Comparison of ENCODE assay signal across 11 cellular contexts in the genomic region with DNA sequence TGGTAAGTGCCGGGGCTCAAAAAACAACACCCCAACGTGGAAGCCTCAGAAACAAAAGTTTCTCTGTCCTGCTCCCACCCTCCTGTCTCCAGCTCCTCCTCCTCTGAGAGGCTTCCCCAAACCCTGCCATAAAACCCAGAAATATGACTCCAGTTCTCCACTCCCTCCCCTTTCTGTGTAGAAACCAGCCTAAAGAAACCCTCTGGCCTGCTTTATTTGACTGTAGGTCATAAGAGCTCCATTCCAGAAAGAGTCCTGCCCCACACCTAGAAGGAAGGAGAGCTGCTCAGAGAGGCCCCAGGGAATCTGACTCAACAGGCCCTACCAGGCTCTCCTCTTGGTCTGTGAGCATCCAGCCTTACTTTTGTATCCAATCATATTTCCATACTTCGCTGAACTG. TPM values are rescaled to one million over a fixed set of nuclear protein-coding genes. Genes with fewer than 3 reads are reported as not detected.
DNase-seq lines count a peak whose midpoint lies in the region; TF ChIP-seq lines count a peak whose summit lies in the region.
"Had no signal": no experiment of that assay in that cellular context is flagged by ENCODE, and none has a peak within 500 bp of the region (broad histone marks: within the 10 kb centered on the region; RNA-seq: fewer than 3 reads in every experiment).

No MANE protein-coding gene starts in this region.

- H3K36me3 ChIP-seq in breast epithelium = no peaks in the 10 kb centered on the region

- no peak for TF ChIP-seq POLR2A in breast epithelium (IDR thresholded peaks at IDR 0.05)

- peak overlapping the region; percentile 88 for H3K27ac ChIP-seq in C4-2B
- peak overlapping the region; percentile 48 to 57 for H3K27ac ChIP-seq in breast epithelium

- H3K4me3 Mint-ChIP-seq in nephron progenitor cell = peak overlapping the region; percentile 60

- peaks cover 7% of the 10 kb centered on the region for H3K9me3 Mint-ChIP-seq in nephron progenitor cell

- H3K4me1 ChIP-seq in breast epithelium = peaks cover 11 to 16% of the 10 kb centered on the region in 2 donors

- peaks cover 3% of the 10 kb centered on the region for H3K27me3 Mint-ChIP-seq in nephron progenitor cell (ENCODE audit: low read depth, poor library complexity)

- H3K36me3 Mint-ChIP-seq in nephron progenitor cell (ENCODE audit: low read depth) = peaks cover 7% of the 10 kb centered on the region

- H3K27ac Mint-ChIP-seq in nephron progenitor cell = peak overlapping the region; percentile 98

- H3K27me3 ChIP-seq in breast epithelium = peaks cover 0 to 3% of the 10 kb centered on the region in 2 donors

- peak; percentile 74 to 75 for DNase-seq in Kasumi-1 (lab: John Stamatoyannopoulos, UW)
- DNase-seq in breast epithelium (ENCODE audit: low spot score in 2 of 2) = no peak
- DNase-seq in nephron progenitor cell = no peak
- no peak for DNase-seq in anterior cingulate cortex (lab: John Stamatoyannopoulos, UW)
- DNase-seq in NCI-H146 (lab: John Stamatoyannopoulos, UW) = no peak
- no peak for DNase-seq in putamen (ENCODE audit: low spot score)
- DNase-seq in 8988T = no peak
- DNase-seq: activated T-cell treated with anti-CD3 and anti-CD28 coated beads, Interleukin-2, amount 50 U/mL, for 1 hour; DMS79 treated with DMSO at 0.1 percent for 48 hours; HCEC 1CT had no signal

- no peaks in the 10 kb centered on the region for H3K9me3 ChIP-seq in breast epithelium

- intact Hi-C loops in breast epithelium (cut with DNase I; ENCODE audit: low total_unique reads) = no loop called here

- H3K4me3 ChIP-seq in breast epithelium = no peak overlapping the region

- no peak for TF ChIP-seq CTCF in C4-2B (conservative IDR thresholded peaks at IDR 0.05)
- no peak for TF ChIP-seq CTCF in breast epithelium (IDR thresholded peaks at IDR 0.05)
- TF ChIP-seq CTCF in nephron progenitor cell (IDR thresholded peaks at IDR 0.05) = no peak

- peaks cover 73% of the 10 kb centered on the region for H3K4me1 Mint-ChIP-seq in nephron progenitor cell

RNA-seq across cellular contexts. Expression of a gene that starts 0.9 kb away (rescaled TPM):
- under 1 TPM in 2 of 3 donors, not detected in 1; 0.29 to 0.98 TPM for total RNA-seq in breast epithelium

RNA-seq across cellular contexts. Expression of a gene that starts 16.9 kb away (rescaled TPM):
- total RNA-seq in breast epithelium = 10 to 100 TPM; 48.0 to 78.0 (median 70.1) TPM

RNA-seq across cellular contexts. Expression of a gene that starts 23.2 kb away (rescaled TPM):
- total RNA-seq in breast epithelium = 10 to 100 TPM; 18.9 to 23.6 (median 19.8) TPM

RNA-seq across cellular contexts. Expression of a gene that starts 52.3 kb away (rescaled TPM):
- total RNA-seq in breast epithelium = 100 to 1,000 TPM; 119 to 172 (median 142) TPM

Comparison
In these comparisons a context has a peak if more than half of its experiments do, and no peak if none do; other contexts are left out.
1. DNase-seq: peak in Kasumi-1 (2 of 2); none in breast epithelium (0 of 2), nephron progenitor cell (single experiment), anterior cingulate cortex (0 of 58), NCI-H146 (single experiment), putamen (single experiment) and 8988T (single experiment).